Comparison of ENCODE assay signal across 7 cellular contexts in genomic region chr16:29900102-29900887, GRCh38. TPM values are rescaled to one million over a fixed set of nuclear protein-coding genes. Genes with fewer than 3 reads are reported as not detected.
A peak's percentile ranks its signal among the peaks of the same experiment; 100 is the strongest.
DNase-seq lines count a peak whose midpoint lies in the region; ATAC-seq and TF ChIP-seq lines count a peak whose summit lies in the region.

Gene ASPHD1 (plus strand): TSS chr16:29900488. CDS start chr16:29900972, 484 bp downstream.

- H2AFZ ChIP-seq in OCI-LY7 (ENCODE audit: low read length), result peak within 1 kb of the TSS; percentile 5; the same call in 1 of the 2 replicates

- no peaks in the 10 kb centered on the region for H4K20me1 ChIP-seq in OCI-LY7 (ENCODE audit: insufficient read depth, low read length)

- H3K27me3 Mint-ChIP-seq in activated T-helper 2 cell treated with anti-CD3 and anti-CD28 coated beads, Interferon-gamma antibody, Interleukin-2, Interleukin-4, amounts not matched to agents 10 μg/mL and 5 μg/mL and 100 μg/mL, durations not matched to agents 14 hours and 24 hours and 36 hours (ENCODE audit: low read depth), result peaks cover 33% of the 10 kb centered on the region
- H3K27me3 Mint-ChIP-seq in naive thymus-derived CD4-positive, alpha-beta T cell, result peaks cover 16 to 35% (median 26%) of the 10 kb centered on the region in 5 donors

- H3K4me3 ChIP-seq in OCI-LY7 (ENCODE audit: low read depth, low read length, poor library complexity, severe bottlenecking) (peak within 1 kb of the TSS; percentile 67), fibroblast of mammary gland (ENCODE audit: control insufficient read depth, low read depth, low read length) (peak within 1 kb of the TSS; percentile 61)
- peak within 1 kb of the TSS; percentile 53 for H3K4me3 ChIP-seq in naive thymus-derived CD4-positive, alpha-beta T cell (ENCODE audit: low read length)

- BruUV-seq in OCI-LY7 (replicated peaks; lab: Mats Ljungman, UMichigan), result no TSS peak

- H3K79me2 ChIP-seq in OCI-LY7 (ENCODE audit: insufficient read depth, low read depth, low read length), result no peaks in the 10 kb centered on the region

- no peaks in the 10 kb centered on the region for H3K9me3 Mint-ChIP-seq in activated T-helper 2 cell treated with anti-CD3 and anti-CD28 coated beads, Interferon-gamma antibody, Interleukin-2, Interleukin-4, amounts not matched to agents 10 μg/mL and 5 μg/mL and 100 μg/mL, durations not matched to agents 14 hours and 24 hours and 36 hours
- peaks cover 0 to 1% (median 0%) of the 10 kb centered on the region in 11 donors for H3K9me3 Mint-ChIP-seq in naive thymus-derived CD4-positive, alpha-beta T cell

- no peaks in the 10 kb centered on the region for H3K9me2 ChIP-seq in OCI-LY7 (ENCODE audit: insufficient read depth, low read length)

- H3K4me2 ChIP-seq in OCI-LY7 (ENCODE audit: low read length), result peak within 1 kb of the TSS; percentile 62

- H3K36me3 Mint-ChIP-seq in activated T-helper 2 cell treated with anti-CD3 and anti-CD28 coated beads, Interferon-gamma antibody, Interleukin-2, Interleukin-4, amounts not matched to agents 10 μg/mL and 5 μg/mL and 100 μg/mL, durations not matched to agents 14 hours and 24 hours and 36 hours (ENCODE audit: low read depth), result no peaks in the 10 kb centered on the region
- peaks cover 0 to 4% (median 3%) of the 10 kb centered on the region in 5 donors for H3K36me3 Mint-ChIP-seq in naive thymus-derived CD4-positive, alpha-beta T cell

- H3K9me3 ChIP-seq in OCI-LY7 (ENCODE audit: low read length), result no peaks in the 10 kb centered on the region
- no peaks in the 10 kb centered on the region for H3K9me3 ChIP-seq in naive thymus-derived CD4-positive, alpha-beta T cell (ENCODE audit: control insufficient read depth in 2 of 3, low read length in 3 of 3)

- in situ Hi-C loops in GM13976 (cut with MboI; ENCODE audit: low sequenced_read_pairs, unreplicated experiment), result no loop called here

- no peak for TF ChIP-seq CTCF in GM13976 (IDR thresholded peaks at IDR 0.05; ENCODE audit: borderline replicate concordance, control extremely low read depth, extremely low read depth, insufficient read depth, missing control alignments)
- no peak for TF ChIP-seq CTCF in OCI-LY7 (conservative IDR thresholded peaks at IDR 0.05; ENCODE audit: low read length)
- TF ChIP-seq CTCF in fibroblast of mammary gland (conservative IDR thresholded peaks at IDR 0.05; ENCODE audit: control insufficient read depth, insufficient read depth, low read depth, low read length), result no peak

- H3K27me3 ChIP-seq in naive thymus-derived CD4-positive, alpha-beta T cell (ENCODE audit: control insufficient read depth in 2 of 2, insufficient read depth in 2 of 2, low read length in 2 of 2), result peaks cover 5 to 13% of the 10 kb centered on the region in 2 donors

- CTCF ChIA-PET in OCI-LY7 (lab: Charles Lee; ENCODE audit: unreplicated experiment), result interaction anchor here (1.2 kb wide), 1 partner anchor 9 kb away, joined by 4 read pairs; no protein-coding TSS in a partner anchor
- CTCF ChIA-PET in naive thymus-derived CD4-positive, alpha-beta T cell (lab: Charles Lee), result no interaction called here

- peaks cover 11% of the 10 kb centered on the region for H3K4me1 Mint-ChIP-seq in activated T-helper 2 cell treated with anti-CD3 and anti-CD28 coated beads, Interferon-gamma antibody, Interleukin-2, Interleukin-4, amounts not matched to agents 10 μg/mL and 5 μg/mL and 100 μg/mL, durations not matched to agents 14 hours and 24 hours and 36 hours (ENCODE audit: low read depth)
- H3K4me1 Mint-ChIP-seq in naive thymus-derived CD4-positive, alpha-beta T cell, result peaks cover 4 to 19% (median 11%) of the 10 kb centered on the region in 7 donors

- H3K4me3 Mint-ChIP-seq in activated T-helper 2 cell treated with anti-CD3 and anti-CD28 coated beads, Interferon-gamma antibody, Interleukin-2, Interleukin-4, amounts not matched to agents 10 μg/mL and 5 μg/mL and 100 μg/mL, durations not matched to agents 14 hours and 24 hours and 36 hours (ENCODE audit: low read depth), result peak within 1 kb of the TSS; percentile 81
- H3K4me3 Mint-ChIP-seq in naive thymus-derived CD4-positive, alpha-beta T cell, result peak within 1 kb of the TSS; percentile 53 to 86 (median 72)

- DNase-seq in GM13976 (ENCODE audit: low spot score), result peak; percentile 92
- peak; percentile 76 for DNase-seq in HPDE6-E6E7 (ENCODE audit: extremely low spot score)
- DNase-seq in OCI-LY7 (ENCODE audit: low spot score), result peak; percentile 64
- peak; percentile 71 for DNase-seq in activated T-helper 2 cell treated with anti-CD3 and anti-CD28 coated beads, Interferon-gamma antibody, Interleukin-2, Interleukin-4, amounts not matched to agents 10 μg/mL and 5 μg/mL and 100 μg/mL, durations not matched to agents 14 hours and 24 hours and 36 hours (ENCODE audit: low spot score)
- DNase-seq in fibroblast of mammary gland (ENCODE audit: low read depth), result peak; percentile 86
- peak; percentile 68 to 91 (median 79) for DNase-seq in naive thymus-derived CD4-positive, alpha-beta T cell
- DNase-seq in stimulated activated naive CD4-positive, alpha-beta T cell treated with Interleukin-2 at 50 U/mL for 16 hours (lab: John Stamatoyannopoulos, UW), result peak; percentile 64

- peak within 1 kb of the TSS; percentile 49 for H3K27ac Mint-ChIP-seq in activated T-helper 2 cell treated with anti-CD3 and anti-CD28 coated beads, Interferon-gamma antibody, Interleukin-2, Interleukin-4, amounts not matched to agents 10 μg/mL and 5 μg/mL and 100 μg/mL, durations not matched to agents 14 hours and 24 hours and 36 hours
- H3K27ac Mint-ChIP-seq in naive thymus-derived CD4-positive, alpha-beta T cell, result no peak within 1 kb of the TSS

- POLR2A ChIA-PET in OCI-LY7 (lab: Charles Lee), result no interaction called here
- POLR2A ChIA-PET in naive thymus-derived CD4-positive, alpha-beta T cell (lab: Charles Lee), result interaction anchor here (0.6 to 1.1 kb wide), 4 partner anchors 25 to 917 kb away, joined by 3 to 8 read pairs (median 3); partner anchors contain the start of genes KCTD13 and MVP

- H3K27ac ChIP-seq in OCI-LY7 (ENCODE audit: low read depth, low read length, poor library complexity, severe bottlenecking), result no peak within 1 kb of the TSS
- H3K27ac ChIP-seq in naive thymus-derived CD4-positive, alpha-beta T cell (ENCODE audit: low read depth, low read length), result no peak within 1 kb of the TSS

- intact Hi-C loops in OCI-LY7 (cut with micrococcal nuclease; ENCODE audit: unreplicated experiment), result no loop called here
- intact Hi-C loops in activated T-helper 2 cell treated with anti-CD3 and anti-CD28 coated beads, Interferon-gamma antibody, Interleukin-2, Interleukin-4, amounts not matched to agents 10 μg/mL and 5 μg/mL and 100 μg/mL, durations not matched to agents 14 hours and 24 hours and 36 hours (cut with micrococcal nuclease), result no loop called here
- intact Hi-C loops in naive thymus-derived CD4-positive, alpha-beta T cell (cut with micrococcal nuclease), result loop anchor here (1.0 to 5.0 kb wide), 5 partner anchors 26 to 96 kb away; partner anchors contain the start of genes CDIPT (in 2 of the 2), INO80E (in 1 of the 2), KCTD13 (in 1 of the 2) and TAOK2 (in 1 of the 2)

- no peaks in the 10 kb centered on the region for H3K36me3 ChIP-seq in OCI-LY7 (ENCODE audit: insufficient read depth, low read length)
- no peaks in the 10 kb centered on the region for H3K36me3 ChIP-seq in naive thymus-derived CD4-positive, alpha-beta T cell (ENCODE audit: control insufficient read depth in 2 of 3, insufficient read depth in 3 of 3, low read length in 3 of 3)

- H3K4me1 ChIP-seq in OCI-LY7 (ENCODE audit: insufficient read depth, low read length, poor library complexity, severe bottlenecking), result no peaks in the 10 kb centered on the region
- peaks cover 5% of the 10 kb centered on the region in 2 donors for H3K4me1 ChIP-seq in naive thymus-derived CD4-positive, alpha-beta T cell (ENCODE audit: control insufficient read depth in 2 of 2, insufficient read depth in 2 of 2, low read length in 2 of 2)

- peak; percentile 93 for ATAC-seq in naive thymus-derived CD4-positive, alpha-beta T cell

RNA-seq across cellular contexts. Expression of gene ASPHD1, which starts in this region (rescaled TPM):
- total RNA-seq in OCI-LY7 (2014; rRNA removed; shearing (Covaris generic)), result not detected in 2 replicates
- total RNA-seq in OCI-LY7 (2022), result 0.30 TPM in 1 of 2 replicates, not detected in the other
- 2.1 and 2.2 TPM in 2 replicates for total RNA-seq in activated T-helper 2 cell treated with anti-CD3 and anti-CD28 coated beads, Interferon-gamma antibody, Interleukin-2, Interleukin-4, amounts not matched to agents 10 μg/mL and 5 μg/mL and 100 μg/mL, durations not matched to agents 14 hours and 24 hours and 36 hours
- under 1 TPM in 1 of 5 experiments, not detected in 4; 0.27 TPM for total RNA-seq in naive thymus-derived CD4-positive, alpha-beta T cell
- polyA plus RNA-seq in naive thymus-derived CD4-positive, alpha-beta T cell, result not detected

Comparison
In these comparisons a context has a peak if more than half of its experiments do, and no peak if none do; other contexts are left out.
1. Peak in DNase-seq, H3K4me3 ChIP-seq and H3K4me2 ChIP-seq in OCI-LY7; RNA of the gene not detected or under 1 TPM.
2. Peak in DNase-seq, ATAC-seq and H3K4me3 ChIP-seq in naive thymus-derived CD4-positive, alpha-beta T cell; RNA of the gene not detected or under 1 TPM.
3. intact Hi-C loops: an anchor here in naive thymus-derived CD4-positive, alpha-beta T cell (1.0 to 5.0 kb wide); none called in OCI-LY7 and activated T-helper 2 cell treated with anti-CD3 and anti-CD28 coated beads, Interferon-gamma antibody, Interleukin-2, Interleukin-4, amounts not matched to agents 10 μg/mL and 5 μg/mL and 100 μg/mL, durations not matched to agents 14 hours and 24 hours and 36 hours.